In genomic region chr1:77672374-77672773, GRCh38 we compare ENCODE assay signal across 16 cellular contexts. TPM values are rescaled to one million over a fixed set of nuclear protein-coding genes. Genes with fewer than 3 reads are reported as not detected.
A peak's percentile ranks its signal among the peaks of the same experiment; 100 is the strongest.
DNase-seq lines count a peak whose midpoint lies in the region; ATAC-seq and TF ChIP-seq lines count a peak whose summit lies in the region.
"Had no signal": no experiment of that assay in that cellular context is flagged by ENCODE, and none has a peak within 500 bp of the region (broad histone marks: within the 10 kb centered on the region; RNA-seq: fewer than 3 reads in every experiment).

No MANE protein-coding gene starts in this region.

- intact Hi-C loops in natural killer cell (cut with micrococcal nuclease): no loop called here

- no peaks in the 10 kb centered on the region for H3K9me3 ChIP-seq in T-helper 17 cell (ENCODE audit: control insufficient read depth, low read length, poor library complexity, severe bottlenecking)
- H3K9me3 ChIP-seq: mucosa of descending colon, thoracic aorta had no signal

- H3K27ac Mint-ChIP-seq in natural killer cell treated with Interleukin-12 subunit alpha and Interleukin-12 subunit beta and Interleukin-15 and Interleukin-18, amount 100 ng/mL, for 72 hours: peak overlapping the region in 1 of 2 donors; percentile 47
- H3K27ac Mint-ChIP-seq in natural killer cell (no peak overlapping the region), T-helper 17 cell (peak overlapping the region; percentile 57), endothelial cell (ENCODE audit: unreplicated experiment) (no peak overlapping the region)
- H3K27ac Mint-ChIP-seq: activated naive CD8-positive, alpha-beta T cell treated with anti-CD3 and anti-CD28 coated beads, Interleukin-2, amount 10 ng/mL, durations not matched to agents 7 days and 5 days had no signal

- TF ChIP-seq CTCF in natural killer cell (IDR thresholded peaks at IDR 0.05): no peak
- TF ChIP-seq CTCF in endothelial cell (IDR thresholded peaks at IDR 0.05; ENCODE audit: unreplicated experiment): no peak
- no peak for TF ChIP-seq CTCF in omental fat pad (IDR thresholded peaks at IDR 0.05)

- peak overlapping the region; percentile 22 for H3K4me3 Mint-ChIP-seq in natural killer cell treated with Interleukin-12 subunit alpha and Interleukin-12 subunit beta and Interleukin-15 and Interleukin-18, amount 100 ng/mL, for 72 hours
- H3K4me3 Mint-ChIP-seq in natural killer cell (no peak overlapping the region), T-helper 17 cell (no peak overlapping the region), endothelial cell (ENCODE audit: unreplicated experiment) (no peak overlapping the region)

- no peaks in the 10 kb centered on the region for H3K27me3 Mint-ChIP-seq in natural killer cell treated with Interleukin-12 subunit alpha and Interleukin-12 subunit beta and Interleukin-15 and Interleukin-18, amount 100 ng/mL, for 72 hours
- H3K27me3 Mint-ChIP-seq in natural killer cell (ENCODE audit: low read depth in 2 of 2) (no peaks in the 10 kb centered on the region), T-helper 17 cell (no peaks in the 10 kb centered on the region), endothelial cell (ENCODE audit: unreplicated experiment) (no peaks in the 10 kb centered on the region)
- H3K27me3 Mint-ChIP-seq: activated naive CD8-positive, alpha-beta T cell treated with anti-CD3 and anti-CD28 coated beads, Interleukin-2, amount 10 ng/mL, durations not matched to agents 7 days and 5 days had no signal

- peaks cover 22 to 30% of the 10 kb centered on the region in 2 donors for H3K4me1 Mint-ChIP-seq in natural killer cell treated with Interleukin-12 subunit alpha and Interleukin-12 subunit beta and Interleukin-15 and Interleukin-18, amount 100 ng/mL, for 72 hours (ENCODE audit: low read depth in 2 of 2)
- peaks cover 25 to 26% of the 10 kb centered on the region in 2 donors for H3K4me1 Mint-ChIP-seq in natural killer cell
- peaks cover 22% of the 10 kb centered on the region for H3K4me1 Mint-ChIP-seq in T-helper 17 cell
- H3K4me1 Mint-ChIP-seq in endothelial cell (ENCODE audit: unreplicated experiment): no peaks in the 10 kb centered on the region

- peak in 1 of 2 donors; percentile 51 for ATAC-seq in natural killer cell treated with Interleukin-12 subunit alpha and Interleukin-12 subunit beta and Interleukin-15 and Interleukin-18, amount 100 ng/mL, for 72 hours
- ATAC-seq in natural killer cell (no peak), HG02588 (IDR thresholded peaks at IDR 0.05; ENCODE audit: unreplicated experiment) (peak; percentile 39), T-helper 17 cell (no peak), omental fat pad (ENCODE audit: low FRiP score) (no peak)
- ATAC-seq: mucosa of descending colon had no signal

- H3K27ac ChIP-seq in temporal lobe (ENCODE audit: low read depth, low read length): peak overlapping the region; percentile 84
- H3K27ac ChIP-seq: parathyroid adenoma, thoracic aorta had no signal

- H3K36me3 Mint-ChIP-seq in natural killer cell treated with Interleukin-12 subunit alpha and Interleukin-12 subunit beta and Interleukin-15 and Interleukin-18, amount 100 ng/mL, for 72 hours: no peaks in the 10 kb centered on the region
- H3K36me3 Mint-ChIP-seq in natural killer cell: no peaks in the 10 kb centered on the region
- H3K36me3 Mint-ChIP-seq in T-helper 17 cell (ENCODE audit: low read depth): peaks cover 3% of the 10 kb centered on the region
- H3K36me3 Mint-ChIP-seq in endothelial cell (ENCODE audit: low read depth, unreplicated experiment): no peaks in the 10 kb centered on the region

- DNase-seq in natural killer cell treated with Interleukin-12 subunit alpha and Interleukin-12 subunit beta and Interleukin-15 and Interleukin-18, amount 100 ng/mL, for 72 hours (ENCODE audit: low spot score): no peak
- DNase-seq in natural killer cell: no peak
- DNase-seq in T-helper 17 cell: no peak
- no peak for DNase-seq in endothelial cell (ENCODE audit: low spot score)
- DNase-seq in iPS-NIHi7 (ENCODE audit: extremely low spot score): no peak
- no peak for DNase-seq in omental fat pad (ENCODE audit: low spot score)
- DNase-seq: activated CD8-positive, alpha-beta memory T cell treated with anti-CD3 and anti-CD28 coated beads, Interleukin-2, amount 50 U/mL, for 4 hours; activated naive CD8-positive, alpha-beta T cell treated with anti-CD3 and anti-CD28 coated beads, Interleukin-2, amount 10 ng/mL, durations not matched to agents 7 days and 5 days; erythroblast; mucosa of descending colon; Right ventricle myocardium superior; stimulated activated CD4-positive, alpha-beta T cell treated with anti-CD3 and anti-CD28 coated beads, Interleukin-12 subunit alpha, Interleukin-12 subunit beta, amount 100 ng/mL, for 4 hours had no signal

- H3K9me3 Mint-ChIP-seq in natural killer cell treated with Interleukin-12 subunit alpha and Interleukin-12 subunit beta and Interleukin-15 and Interleukin-18, amount 100 ng/mL, for 72 hours: no peaks in the 10 kb centered on the region
- H3K9me3 Mint-ChIP-seq in natural killer cell (no peaks in the 10 kb centered on the region), endothelial cell (ENCODE audit: unreplicated experiment) (no peaks in the 10 kb centered on the region)
- H3K9me3 Mint-ChIP-seq: activated naive CD8-positive, alpha-beta T cell treated with anti-CD3 and anti-CD28 coated beads, Interleukin-2, amount 10 ng/mL, durations not matched to agents 7 days and 5 days had no signal

RNA-seq across cellular contexts. Expression of gene ZZZ3, which starts 10.1 kb away (rescaled TPM):
- total RNA-seq in natural killer cell treated with Interleukin-12 subunit alpha and Interleukin-12 subunit beta and Interleukin-15 and Interleukin-18, amount 100 ng/mL, for 72 hours: 10 to 100 TPM; 40.9 to 61.1 TPM
- total RNA-seq in natural killer cell (10 to 100 TPM; 31.9 to 43.6 (median 38.9) TPM), T-helper 17 cell (10 to 100 TPM; 49.8 to 55.5 TPM), temporal lobe (94.9 TPM), endothelial cell (ENCODE audit: unreplicated experiment) (39.3 TPM), omental fat pad (10 to 100 TPM; 41.2 to 78.7 (median 53.2) TPM)
